ENCODE assay signal across 13 cellular contexts in genomic region chr19:1748115-1748702, GRCh38. TPM values are rescaled to one million over a fixed set of nuclear protein-coding genes. Genes with fewer than 3 reads are reported as not detected.
DNase-seq lines count a peak whose midpoint lies in the region; ATAC-seq and TF ChIP-seq lines count a peak whose summit lies in the region.
"Had no signal": no experiment of that assay in that cellular context is flagged by ENCODE, and none has a peak within 500 bp of the region (broad histone marks: within the 10 kb centered on the region; RNA-seq: fewer than 3 reads in every experiment).

No MANE protein-coding gene starts in this region.

- H3K27me3 Mint-ChIP-seq in activated T-cell treated with anti-CD3 and anti-CD28 coated beads, Interleukin-2, amount 50 U/mL, for 24 hours = peaks cover 64% of the 10 kb centered on the region

- H3K9me2 ChIP-seq in OCI-LY7 (ENCODE audit: insufficient read depth, low read length) = no peaks in the 10 kb centered on the region

- peak overlapping the region; percentile 80 for H2AFZ ChIP-seq in OCI-LY7 (ENCODE audit: low read length)

- H3K36me3 ChIP-seq in OCI-LY7 (ENCODE audit: insufficient read depth, low read length) = no peaks in the 10 kb centered on the region
- H3K36me3 ChIP-seq: BE2C had no signal

- H3K9me3 ChIP-seq in OCI-LY7 (ENCODE audit: low read length) = no peaks in the 10 kb centered on the region
- H3K9me3 ChIP-seq: BE2C had no signal

- ATAC-seq in stimulated activated effector memory CD8-positive, alpha-beta T cell treated with anti-CD3 and anti-CD28 coated beads, Interleukin-12 subunit alpha, Interleukin-12 subunit beta, amount 100 ng/mL, for 72 hours = no peak
- ATAC-seq in GM18909 (IDR thresholded peaks at IDR 0.05; ENCODE audit: poor library complexity, unreplicated experiment) (no peak), HG02938 (IDR thresholded peaks at IDR 0.05; ENCODE audit: unreplicated experiment) (no peak)

- H3K4me3 Mint-ChIP-seq in activated T-cell treated with anti-CD3 and anti-CD28 coated beads, Interleukin-2, amount 50 U/mL, for 24 hours = no peak overlapping the region
- peak overlapping the region; percentile 42 for H3K4me3 Mint-ChIP-seq in stimulated activated effector memory CD8-positive, alpha-beta T cell treated with anti-CD3 and anti-CD28 coated beads, Interleukin-12 subunit alpha, Interleukin-12 subunit beta, amount 100 ng/mL, for 72 hours
- H3K4me3 Mint-ChIP-seq: activated naive CD8-positive, alpha-beta T cell had no signal

- H3K9me3 Mint-ChIP-seq in activated T-cell treated with anti-CD3 and anti-CD28 coated beads, Interleukin-2, amount 50 U/mL, for 24 hours = no peaks in the 10 kb centered on the region
- H3K9me3 Mint-ChIP-seq in stimulated activated effector memory CD8-positive, alpha-beta T cell treated with anti-CD3 and anti-CD28 coated beads, Interleukin-12 subunit alpha, Interleukin-12 subunit beta, amount 100 ng/mL, for 72 hours = no peaks in the 10 kb centered on the region

- intact Hi-C loops in OCI-LY7 (cut with micrococcal nuclease; ENCODE audit: unreplicated experiment) = no loop called here

- H3K4me3 ChIP-seq in OCI-LY7 (ENCODE audit: low read depth, low read length, poor library complexity, severe bottlenecking) (peak overlapping the region; percentile 22), fibroblast of villous mesenchyme (ENCODE audit: low read depth, low read length) (peak overlapping the region; percentile 12)

- no peak overlapping the region for H3K27ac Mint-ChIP-seq in activated T-cell treated with anti-CD3 and anti-CD28 coated beads, Interleukin-2, amount 50 U/mL, for 24 hours
- H3K27ac Mint-ChIP-seq in stimulated activated effector memory CD8-positive, alpha-beta T cell treated with anti-CD3 and anti-CD28 coated beads, Interleukin-12 subunit alpha, Interleukin-12 subunit beta, amount 100 ng/mL, for 72 hours = no peak overlapping the region
- H3K27ac Mint-ChIP-seq: activated naive CD8-positive, alpha-beta T cell had no signal

- no TSS peak for BruUV-seq in OCI-LY7 (replicated peaks; lab: Mats Ljungman, UMichigan)

- H3K4me1 Mint-ChIP-seq in activated T-cell treated with anti-CD3 and anti-CD28 coated beads, Interleukin-2, amount 50 U/mL, for 24 hours (ENCODE audit: low read depth) = peaks cover 15% of the 10 kb centered on the region
- peaks cover 14% of the 10 kb centered on the region for H3K4me1 Mint-ChIP-seq in stimulated activated effector memory CD8-positive, alpha-beta T cell treated with anti-CD3 and anti-CD28 coated beads, Interleukin-12 subunit alpha, Interleukin-12 subunit beta, amount 100 ng/mL, for 72 hours

- peak; percentile 36 for DNase-seq in activated T-cell treated with anti-CD3 and anti-CD28 coated beads, Interleukin-2, amount 50 U/mL, for 24 hours
- DNase-seq in activated T-cell treated with anti-CD3 and anti-CD28 coated beads for 4 hours (no peak), OCI-LY7 (ENCODE audit: low spot score) (peak; percentile 60), fibroblast of villous mesenchyme (ENCODE audit: low read depth) (no peak), retina (no peak)
- DNase-seq in stimulated activated effector memory CD8-positive, alpha-beta T cell treated with anti-CD3 and anti-CD28 coated beads, Interleukin-12 subunit alpha, Interleukin-12 subunit beta, amount 100 ng/mL, for 72 hours (ENCODE audit: low spot score in 2 of 2) = no peak
- DNase-seq: BE2C, NCI-H1694 had no signal

- POLR2A ChIA-PET in OCI-LY7 (lab: Charles Lee) = no interaction called here

- no peak overlapping the region for H3K27ac ChIP-seq in OCI-LY7 (ENCODE audit: low read depth, low read length, poor library complexity, severe bottlenecking)

- H3K4me2 ChIP-seq in OCI-LY7 (ENCODE audit: low read length) = peak overlapping the region; percentile 59

- TF ChIP-seq CTCF in OCI-LY7 (conservative IDR thresholded peaks at IDR 0.05; ENCODE audit: low read length) (no peak), fibroblast of villous mesenchyme (IDR thresholded peaks at IDR 0.05; ENCODE audit: insufficient read depth, low read depth, low read length) (no peak)

- peaks cover 32% of the 10 kb centered on the region for H3K4me1 ChIP-seq in OCI-LY7 (ENCODE audit: insufficient read depth, low read length, poor library complexity, severe bottlenecking)
- H3K4me1 ChIP-seq: BE2C had no signal

- CTCF ChIA-PET in OCI-LY7 (lab: Charles Lee; ENCODE audit: unreplicated experiment) = no interaction called here

- no peaks in the 10 kb centered on the region for H4K20me1 ChIP-seq in OCI-LY7 (ENCODE audit: insufficient read depth, low read length)

- no peaks in the 10 kb centered on the region for H3K79me2 ChIP-seq in OCI-LY7 (ENCODE audit: insufficient read depth, low read depth, low read length)

- no peaks in the 10 kb centered on the region for H3K36me3 Mint-ChIP-seq in activated T-cell treated with anti-CD3 and anti-CD28 coated beads, Interleukin-2, amount 50 U/mL, for 24 hours (ENCODE audit: low read depth)
- peaks cover 10% of the 10 kb centered on the region for H3K36me3 Mint-ChIP-seq in stimulated activated effector memory CD8-positive, alpha-beta T cell treated with anti-CD3 and anti-CD28 coated beads, Interleukin-12 subunit alpha, Interleukin-12 subunit beta, amount 100 ng/mL, for 72 hours
- H3K36me3 Mint-ChIP-seq: activated naive CD8-positive, alpha-beta T cell had no signal

RNA-seq across cellular contexts. Expression of gene ONECUT3, which starts 5.1 kb away (rescaled TPM):
- not detected in 2 replicates for total RNA-seq in OCI-LY7 (2014; rRNA removed; shearing (Covaris generic))
- total RNA-seq in OCI-LY7 (2022) (not detected in 2 replicates), fibroblast of villous mesenchyme (not detected in 2 replicates)
- total RNA-seq: frontal cortex; T-helper 2 cell treated with Interferon-gamma antibody and Interleukin-4, amounts not matched to agents 100 ng/mL and 5 ng/mL, for 36 hours had no signal

Comparison
In these comparisons a context has a peak if more than half of its experiments do, and no peak if none do; other contexts are left out.
1. DNase-seq: peak in activated T-cell treated with anti-CD3 and anti-CD28 coated beads, Interleukin-2, amount 50 U/mL, for 24 hours (single experiment) and OCI-LY7 (single experiment); none in activated T-cell treated with anti-CD3 and anti-CD28 coated beads for 4 hours (single experiment), fibroblast of villous mesenchyme (single experiment), stimulated activated effector memory CD8-positive, alpha-beta T cell treated with anti-CD3 and anti-CD28 coated beads, Interleukin-12 subunit alpha, Interleukin-12 subunit beta, amount 100 ng/mL, for 72 hours (0 of 2) and retina (single experiment).